1 cellular context compared by ENCODE assay signal in the genomic region with DNA sequence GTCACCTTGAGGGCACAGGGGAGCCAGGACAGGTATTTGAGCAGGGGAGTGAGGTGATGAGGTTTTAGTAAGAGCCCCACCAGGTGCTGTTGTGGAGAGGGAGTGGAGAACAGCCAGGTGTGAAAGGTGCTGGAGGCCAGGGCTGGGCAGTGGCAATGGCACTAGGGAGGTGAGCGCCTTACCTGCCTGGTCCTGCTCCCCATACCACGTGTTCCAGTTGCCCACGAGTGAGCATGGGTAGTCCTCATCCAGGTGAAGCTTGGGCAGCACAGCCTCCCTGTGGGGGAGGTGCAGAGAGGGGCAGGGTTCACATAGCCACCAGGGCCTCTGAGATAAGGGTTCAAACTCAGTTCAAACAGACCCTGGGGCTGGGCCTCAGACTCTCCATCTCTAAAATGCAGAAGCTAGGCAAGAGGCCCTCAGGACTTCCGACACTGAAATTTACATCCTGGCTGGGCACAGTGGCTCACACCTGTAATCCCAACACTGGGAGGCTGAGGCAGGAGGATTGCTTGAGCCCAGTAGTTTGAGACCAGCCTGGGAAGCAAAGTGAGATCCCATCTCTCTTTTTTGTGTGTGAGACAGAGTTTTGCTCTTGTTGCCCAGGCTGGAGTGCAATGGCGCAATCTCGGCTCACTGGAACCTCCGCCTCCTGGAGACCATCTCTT.
A peak's percentile ranks its signal among the peaks of the same experiment; 100 is the strongest.
TF ChIP-seq lines count a peak whose summit lies in the region.

No MANE protein-coding gene starts in this region.

TF ChIP-seq in HepG2, 621 proteins besides CTCF, POLR2A, EP300 and RAD21 (continued from another document and continues in another):
- TF ChIP-seq, protein P1, sequence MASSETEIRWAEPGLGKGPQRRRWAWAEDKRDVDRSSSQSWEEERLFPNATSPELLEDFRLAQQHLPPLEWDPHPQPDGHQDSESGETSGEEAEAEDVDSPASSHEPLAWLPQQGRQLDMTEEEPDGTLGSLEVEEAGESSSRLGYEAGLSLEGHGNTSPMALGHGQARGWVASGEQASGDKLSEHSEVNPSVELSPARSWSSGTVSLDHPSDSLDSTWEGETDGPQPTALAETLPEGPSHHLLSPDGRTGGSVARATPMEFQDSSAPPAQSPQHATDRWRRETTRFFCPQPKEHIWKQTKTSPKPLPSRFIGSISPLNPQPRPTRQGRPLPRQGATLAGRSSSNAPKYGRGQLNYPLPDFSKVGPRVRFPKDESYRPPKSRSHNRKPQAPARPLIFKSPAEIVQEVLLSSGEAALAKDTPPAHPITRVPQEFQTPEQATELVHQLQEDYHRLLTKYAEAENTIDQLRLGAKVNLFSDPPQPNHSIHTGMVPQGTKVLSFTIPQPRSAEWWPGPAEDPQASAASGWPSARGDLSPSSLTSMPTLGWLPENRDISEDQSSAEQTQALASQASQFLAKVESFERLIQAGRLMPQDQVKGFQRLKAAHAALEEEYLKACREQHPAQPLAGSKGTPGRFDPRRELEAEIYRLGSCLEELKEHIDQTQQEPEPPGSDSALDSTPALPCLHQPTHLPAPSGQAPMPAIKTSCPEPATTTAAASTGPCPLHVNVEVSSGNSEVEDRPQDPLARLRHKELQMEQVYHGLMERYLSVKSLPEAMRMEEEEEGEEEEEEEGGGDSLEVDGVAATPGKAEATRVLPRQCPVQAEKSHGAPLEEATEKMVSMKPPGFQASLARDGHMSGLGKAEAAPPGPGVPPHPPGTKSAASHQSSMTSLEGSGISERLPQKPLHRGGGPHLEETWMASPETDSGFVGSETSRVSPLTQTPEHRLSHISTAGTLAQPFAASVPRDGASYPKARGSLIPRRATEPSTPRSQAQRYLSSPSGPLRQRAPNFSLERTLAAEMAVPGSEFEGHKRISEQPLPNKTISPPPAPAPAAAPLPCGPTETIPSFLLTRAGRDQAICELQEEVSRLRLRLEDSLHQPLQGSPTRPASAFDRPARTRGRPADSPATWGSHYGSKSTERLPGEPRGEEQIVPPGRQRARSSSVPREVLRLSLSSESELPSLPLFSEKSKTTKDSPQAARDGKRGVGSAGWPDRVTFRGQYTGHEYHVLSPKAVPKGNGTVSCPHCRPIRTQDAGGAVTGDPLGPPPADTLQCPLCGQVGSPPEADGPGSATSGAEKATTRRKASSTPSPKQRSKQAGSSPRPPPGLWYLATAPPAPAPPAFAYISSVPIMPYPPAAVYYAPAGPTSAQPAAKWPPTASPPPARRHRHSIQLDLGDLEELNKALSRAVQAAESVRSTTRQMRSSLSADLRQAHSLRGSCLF (CRISPR knock-in tag; IDR thresholded peaks at IDR 0.05; ENCODE audit: borderline replicate concordance), result no peak
- TF ChIP-seq MED1 (CRISPR knock-in tag; IDR thresholded peaks at IDR 0.05), result peak; percentile 27; the same call in 1 of the 2 replicates
- TF ChIP-seq, protein P2, sequence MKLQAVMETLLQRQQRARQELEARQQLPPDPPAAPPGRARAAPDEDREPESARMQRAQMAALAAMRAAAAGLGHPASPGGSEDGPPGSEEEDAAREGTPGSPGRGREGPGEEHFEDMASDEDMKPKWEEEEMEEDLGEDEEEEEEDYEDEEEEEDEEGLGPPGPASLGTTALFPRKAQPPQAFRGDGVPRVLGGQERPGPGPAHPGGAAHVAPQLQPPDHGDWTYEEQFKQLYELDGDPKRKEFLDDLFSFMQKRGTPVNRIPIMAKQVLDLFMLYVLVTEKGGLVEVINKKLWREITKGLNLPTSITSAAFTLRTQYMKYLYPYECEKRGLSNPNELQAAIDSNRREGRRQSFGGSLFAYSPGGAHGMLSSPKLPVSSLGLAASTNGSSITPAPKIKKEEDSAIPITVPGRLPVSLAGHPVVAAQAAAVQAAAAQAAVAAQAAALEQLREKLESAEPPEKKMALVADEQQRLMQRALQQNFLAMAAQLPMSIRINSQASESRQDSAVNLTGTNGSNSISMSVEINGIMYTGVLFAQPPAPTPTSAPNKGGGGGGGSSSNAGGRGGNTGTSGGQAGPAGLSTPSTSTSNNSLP (IDR thresholded peaks at IDR 0.05; ENCODE audit: low read depth, low read length), result no peak
- no peak for TF ChIP-seq ZNF484 (CRISPR knock-in tag; IDR thresholded peaks at IDR 0.05; ENCODE audit: borderline replicate concordance, low read depth)
- peak; percentile 53; the same call in 1 of the 2 replicates for TF ChIP-seq YEATS2 (CRISPR knock-in tag; IDR thresholded peaks at IDR 0.05; ENCODE audit: borderline replicate concordance)
- TF ChIP-seq ZNF232 (CRISPR knock-in tag; IDR thresholded peaks at IDR 0.05; ENCODE audit: borderline replicate concordance), result no peak
- TF ChIP-seq, protein P3, sequence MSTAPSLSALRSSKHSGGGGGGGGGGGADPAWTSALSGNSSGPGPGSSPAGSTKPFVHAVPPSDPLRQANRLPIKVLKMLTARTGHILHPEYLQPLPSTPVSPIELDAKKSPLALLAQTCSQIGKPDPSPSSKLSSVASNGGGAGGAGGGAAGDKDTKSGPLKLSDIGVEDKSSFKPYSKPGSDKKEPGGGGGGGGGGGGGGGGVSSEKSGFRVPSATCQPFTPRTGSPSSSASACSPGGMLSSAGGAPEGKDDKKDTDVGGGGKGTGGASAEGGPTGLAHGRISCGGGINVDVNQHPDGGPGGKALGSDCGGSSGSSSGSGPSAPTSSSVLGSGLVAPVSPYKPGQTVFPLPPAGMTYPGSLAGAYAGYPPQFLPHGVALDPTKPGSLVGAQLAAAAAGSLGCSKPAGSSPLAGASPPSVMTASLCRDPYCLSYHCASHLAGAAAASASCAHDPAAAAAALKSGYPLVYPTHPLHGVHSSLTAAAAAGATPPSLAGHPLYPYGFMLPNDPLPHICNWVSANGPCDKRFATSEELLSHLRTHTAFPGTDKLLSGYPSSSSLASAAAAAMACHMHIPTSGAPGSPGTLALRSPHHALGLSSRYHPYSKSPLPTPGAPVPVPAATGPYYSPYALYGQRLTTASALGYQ (CRISPR knock-in tag; IDR thresholded peaks at IDR 0.05), result no peak
- no peak for TF ChIP-seq ZNF234 (CRISPR knock-in tag; conservative IDR thresholded peaks at IDR 0.05)
- no peak for TF ChIP-seq ATRX (CRISPR knock-in tag; IDR thresholded peaks at IDR 0.05; ENCODE audit: borderline replicate concordance)
- TF ChIP-seq ZNF775 (CRISPR knock-in tag; IDR thresholded peaks at IDR 0.05; ENCODE audit: borderline replicate concordance), result no peak
- TF ChIP-seq, protein P4, sequence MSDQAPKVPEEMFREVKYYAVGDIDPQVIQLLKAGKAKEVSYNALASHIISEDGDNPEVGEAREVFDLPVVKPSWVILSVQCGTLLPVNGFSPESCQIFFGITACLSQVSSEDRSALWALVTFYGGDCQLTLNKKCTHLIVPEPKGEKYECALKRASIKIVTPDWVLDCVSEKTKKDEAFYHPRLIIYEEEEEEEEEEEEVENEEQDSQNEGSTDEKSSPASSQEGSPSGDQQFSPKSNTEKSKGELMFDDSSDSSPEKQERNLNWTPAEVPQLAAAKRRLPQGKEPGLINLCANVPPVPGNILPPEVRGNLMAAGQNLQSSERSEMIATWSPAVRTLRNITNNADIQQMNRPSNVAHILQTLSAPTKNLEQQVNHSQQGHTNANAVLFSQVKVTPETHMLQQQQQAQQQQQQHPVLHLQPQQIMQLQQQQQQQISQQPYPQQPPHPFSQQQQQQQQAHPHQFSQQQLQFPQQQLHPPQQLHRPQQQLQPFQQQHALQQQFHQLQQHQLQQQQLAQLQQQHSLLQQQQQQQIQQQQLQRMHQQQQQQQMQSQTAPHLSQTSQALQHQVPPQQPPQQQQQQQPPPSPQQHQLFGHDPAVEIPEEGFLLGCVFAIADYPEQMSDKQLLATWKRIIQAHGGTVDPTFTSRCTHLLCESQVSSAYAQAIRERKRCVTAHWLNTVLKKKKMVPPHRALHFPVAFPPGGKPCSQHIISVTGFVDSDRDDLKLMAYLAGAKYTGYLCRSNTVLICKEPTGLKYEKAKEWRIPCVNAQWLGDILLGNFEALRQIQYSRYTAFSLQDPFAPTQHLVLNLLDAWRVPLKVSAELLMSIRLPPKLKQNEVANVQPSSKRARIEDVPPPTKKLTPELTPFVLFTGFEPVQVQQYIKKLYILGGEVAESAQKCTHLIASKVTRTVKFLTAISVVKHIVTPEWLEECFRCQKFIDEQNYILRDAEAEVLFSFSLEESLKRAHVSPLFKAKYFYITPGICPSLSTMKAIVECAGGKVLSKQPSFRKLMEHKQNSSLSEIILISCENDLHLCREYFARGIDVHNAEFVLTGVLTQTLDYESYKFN (CRISPR knock-in tag; conservative IDR thresholded peaks at IDR 0.05), result peak; percentile 93
- TF ChIP-seq, protein P5, sequence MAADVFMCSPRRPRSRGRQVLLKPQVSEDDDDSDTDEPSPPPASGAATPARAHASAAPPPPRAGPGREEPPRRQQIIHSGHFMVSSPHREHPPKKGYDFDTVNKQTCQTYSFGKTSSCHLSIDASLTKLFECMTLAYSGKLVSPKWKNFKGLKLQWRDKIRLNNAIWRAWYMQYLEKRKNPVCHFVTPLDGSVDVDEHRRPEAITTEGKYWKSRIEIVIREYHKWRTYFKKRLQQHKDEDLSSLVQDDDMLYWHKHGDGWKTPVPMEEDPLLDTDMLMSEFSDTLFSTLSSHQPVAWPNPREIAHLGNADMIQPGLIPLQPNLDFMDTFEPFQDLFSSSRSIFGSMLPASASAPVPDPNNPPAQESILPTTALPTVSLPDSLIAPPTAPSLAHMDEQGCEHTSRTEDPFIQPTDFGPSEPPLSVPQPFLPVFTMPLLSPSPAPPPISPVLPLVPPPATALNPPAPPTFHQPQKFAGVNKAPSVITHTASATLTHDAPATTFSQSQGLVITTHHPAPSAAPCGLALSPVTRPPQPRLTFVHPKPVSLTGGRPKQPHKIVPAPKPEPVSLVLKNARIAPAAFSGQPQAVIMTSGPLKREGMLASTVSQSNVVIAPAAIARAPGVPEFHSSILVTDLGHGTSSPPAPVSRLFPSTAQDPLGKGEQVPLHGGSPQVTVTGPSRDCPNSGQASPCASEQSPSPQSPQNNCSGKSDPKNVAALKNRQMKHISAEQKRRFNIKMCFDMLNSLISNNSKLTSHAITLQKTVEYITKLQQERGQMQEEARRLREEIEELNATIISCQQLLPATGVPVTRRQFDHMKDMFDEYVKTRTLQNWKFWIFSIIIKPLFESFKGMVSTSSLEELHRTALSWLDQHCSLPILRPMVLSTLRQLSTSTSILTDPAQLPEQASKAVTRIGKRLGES (CRISPR knock-in tag; IDR thresholded peaks at IDR 0.05; ENCODE audit: borderline replicate concordance), result no peak
- TF ChIP-seq, protein P6, sequence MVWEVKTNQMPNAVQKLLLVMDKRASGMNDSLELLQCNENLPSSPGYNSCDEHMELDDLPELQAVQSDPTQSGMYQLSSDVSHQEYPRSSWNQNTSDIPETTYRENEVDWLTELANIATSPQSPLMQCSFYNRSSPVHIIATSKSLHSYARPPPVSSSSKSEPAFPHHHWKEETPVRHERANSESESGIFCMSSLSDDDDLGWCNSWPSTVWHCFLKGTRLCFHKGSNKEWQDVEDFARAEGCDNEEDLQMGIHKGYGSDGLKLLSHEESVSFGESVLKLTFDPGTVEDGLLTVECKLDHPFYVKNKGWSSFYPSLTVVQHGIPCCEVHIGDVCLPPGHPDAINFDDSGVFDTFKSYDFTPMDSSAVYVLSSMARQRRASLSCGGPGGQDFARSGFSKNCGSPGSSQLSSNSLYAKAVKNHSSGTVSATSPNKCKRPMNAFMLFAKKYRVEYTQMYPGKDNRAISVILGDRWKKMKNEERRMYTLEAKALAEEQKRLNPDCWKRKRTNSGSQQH (CRISPR knock-in tag; IDR thresholded peaks at IDR 0.05; ENCODE audit: low read depth), result no peak
- no peak for TF ChIP-seq FOSL2 (CRISPR knock-in tag; IDR thresholded peaks at IDR 0.05)
- TF ChIP-seq NFRKB (IDR thresholded peaks at IDR 0.05), result no peak
- no peak for TF ChIP-seq ZNF44 (CRISPR knock-in tag; IDR thresholded peaks at IDR 0.05)
- no peak for TF ChIP-seq CCAR2 (optimal IDR thresholded peaks at IDR 0.05; ENCODE audit: low read depth, low read length)
- no peak for TF ChIP-seq PHF21A (CRISPR knock-in tag; IDR thresholded peaks at IDR 0.05)
- TF ChIP-seq PHF5A (CRISPR knock-in tag; IDR thresholded peaks at IDR 0.05; ENCODE audit: low read depth, unreplicated experiment), result no peak
- no peak for TF ChIP-seq ZNF143 (CRISPR knock-in tag; IDR thresholded peaks at IDR 0.05)
- TF ChIP-seq ZNF83 (CRISPR knock-in tag; IDR thresholded peaks at IDR 0.05; ENCODE audit: borderline replicate concordance), result no peak
- TF ChIP-seq, protein P7, sequence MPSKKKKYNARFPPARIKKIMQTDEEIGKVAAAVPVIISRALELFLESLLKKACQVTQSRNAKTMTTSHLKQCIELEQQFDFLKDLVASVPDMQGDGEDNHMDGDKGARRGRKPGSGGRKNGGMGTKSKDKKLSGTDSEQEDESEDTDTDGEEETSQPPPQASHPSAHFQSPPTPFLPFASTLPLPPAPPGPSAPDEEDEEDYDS (CRISPR knock-in tag; IDR thresholded peaks at IDR 0.05), result no peak
- TF ChIP-seq ZFP1 (CRISPR knock-in tag; IDR thresholded peaks at IDR 0.05), result 0 out of 2 replicates have a peak, but pooled peaks have one; percentile 50
- 0 out of 2 replicates have a peak, but pooled peaks have one; percentile 41 for TF ChIP-seq SAP130 (CRISPR knock-in tag; IDR thresholded peaks at IDR 0.05; ENCODE audit: low read depth)
- TF ChIP-seq ZBTB7B (CRISPR knock-in tag; IDR thresholded peaks at IDR 0.05), result peak; percentile 55; the same call in 1 of the 2 replicates
- TF ChIP-seq ZNF766 (CRISPR knock-in tag; IDR thresholded peaks at IDR 0.05; ENCODE audit: borderline replicate concordance), result no peak
- no peak for TF ChIP-seq ELF1 (CRISPR knock-in tag; IDR thresholded peaks at IDR 0.05)
- TF ChIP-seq, protein P8, sequence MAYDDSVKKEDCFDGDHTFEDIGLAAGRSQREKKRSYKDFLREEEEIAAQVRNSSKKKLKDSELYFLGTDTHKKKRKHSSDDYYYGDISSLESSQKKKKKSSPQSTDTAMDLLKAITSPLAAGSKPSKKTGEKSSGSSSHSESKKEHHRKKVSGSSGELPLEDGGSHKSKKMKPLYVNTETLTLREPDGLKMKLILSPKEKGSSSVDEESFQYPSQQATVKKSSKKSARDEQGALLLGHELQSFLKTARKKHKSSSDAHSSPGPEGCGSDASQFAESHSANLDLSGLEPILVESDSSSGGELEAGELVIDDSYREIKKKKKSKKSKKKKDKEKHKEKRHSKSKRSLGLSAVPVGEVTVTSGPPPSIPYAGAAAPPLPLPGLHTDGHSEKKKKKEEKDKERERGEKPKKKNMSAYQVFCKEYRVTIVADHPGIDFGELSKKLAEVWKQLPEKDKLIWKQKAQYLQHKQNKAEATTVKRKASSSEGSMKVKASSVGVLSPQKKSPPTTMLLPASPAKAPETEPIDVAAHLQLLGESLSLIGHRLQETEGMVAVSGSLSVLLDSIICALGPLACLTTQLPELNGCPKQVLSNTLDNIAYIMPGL (CRISPR knock-in tag; IDR thresholded peaks at IDR 0.05; ENCODE audit: borderline replicate concordance in 1 of 2, low read depth in 1 of 2), result 0 out of 4 replicates have a peak, but pooled peaks of 1 of the 2 experiments have one; percentile 17
- no peak for TF ChIP-seq ZSCAN9 (CRISPR knock-in tag; IDR thresholded peaks at IDR 0.05; ENCODE audit: borderline replicate concordance)
- 0 out of 2 replicates have a peak, but pooled peaks have one; percentile 66 for TF ChIP-seq SALL1 (CRISPR knock-in tag; IDR thresholded peaks at IDR 0.05)
- no peak for TF ChIP-seq ZNF879 (CRISPR knock-in tag; IDR thresholded peaks at IDR 0.05)
- TF ChIP-seq ZNF782 (CRISPR knock-in tag; IDR thresholded peaks at IDR 0.05; ENCODE audit: borderline replicate concordance), result no peak
- peak; percentile 81 for TF ChIP-seq RXRB (CRISPR knock-in tag; IDR thresholded peaks at IDR 0.05; ENCODE audit: borderline replicate concordance)
